8 cellular contexts compared by ENCODE assay signal in the genomic region with DNA sequence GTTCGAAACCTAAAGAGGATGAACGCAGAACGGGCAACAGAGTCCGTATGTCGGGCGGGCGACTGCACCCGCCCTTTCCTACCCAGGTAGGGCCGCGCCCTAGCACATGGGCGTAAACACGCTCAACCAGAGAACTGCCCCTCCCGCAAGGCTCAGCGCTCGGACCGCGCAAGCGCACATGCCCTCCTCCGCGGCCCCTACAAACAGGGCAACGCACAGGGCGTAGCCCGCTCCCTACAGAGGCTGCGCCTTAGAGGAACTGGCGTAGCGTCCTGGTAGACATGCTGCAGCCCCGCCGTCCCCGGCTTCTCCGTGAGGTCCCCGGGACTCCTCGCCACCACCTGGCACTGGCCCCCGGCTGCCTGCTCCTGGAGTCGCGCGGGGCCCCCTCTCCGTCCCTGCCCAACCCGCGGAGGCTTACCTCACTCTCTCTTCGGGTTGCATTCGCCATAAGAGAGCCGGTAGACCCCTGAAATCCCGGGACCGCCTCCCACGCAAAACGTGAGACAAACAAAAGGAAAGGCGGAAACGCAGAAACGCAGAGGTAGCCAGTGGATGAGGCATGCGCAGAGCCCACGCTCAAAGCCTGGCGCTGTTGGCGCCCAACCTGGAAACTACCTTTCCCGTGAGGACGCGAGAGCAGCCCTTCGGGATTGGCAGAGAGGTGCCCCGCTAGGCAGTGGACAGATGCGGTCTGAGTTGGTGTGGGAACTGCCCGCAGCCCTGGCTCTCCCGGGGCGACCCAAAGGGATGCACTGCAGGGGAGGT. TPM values are rescaled to one million over a fixed set of nuclear protein-coding genes. Genes with fewer than 3 reads are reported as not detected.
DNase-seq lines count a peak whose midpoint lies in the region; ATAC-seq and TF ChIP-seq lines count a peak whose summit lies in the region.

A gene (minus strand): TSS at position 518 of the 768 bp plus-strand sequence. CDS start 1,642 bp downstream, outside the sequence.

- H3K27ac Mint-ChIP-seq in activated T-cell treated with anti-CD3 and anti-CD28 coated beads, Interleukin-2, amount 50 U/mL, for 24 hours: peak within 1 kb of the TSS; percentile 98

- peak within 1 kb of the TSS; percentile 85 for H3K27ac ChIP-seq in muscle layer of colon (ENCODE audit: low read depth, low read length)

- peaks cover 36% of the 10 kb centered on the region for H3K4me1 Mint-ChIP-seq in activated T-cell treated with anti-CD3 and anti-CD28 coated beads, Interleukin-2, amount 50 U/mL, for 24 hours (ENCODE audit: low read depth)

- peak within 1 kb of the TSS; percentile 70 to 96 for H3K4me3 ChIP-seq in muscle layer of colon (ENCODE audit: low read depth in 1 of 2, low read length in 2 of 2)

- H3K27me3 Mint-ChIP-seq in activated T-cell treated with anti-CD3 and anti-CD28 coated beads, Interleukin-2, amount 50 U/mL, for 24 hours: no peaks in the 10 kb centered on the region

- H3K9me3 ChIP-seq in muscle layer of colon (ENCODE audit: low read length): no peaks in the 10 kb centered on the region

- ATAC-seq in GM21737 (IDR thresholded peaks at IDR 0.05; ENCODE audit: unreplicated experiment) (peak; percentile 92), esophagus mucosa (peak; percentile 99)

- H3K9ac ChIP-seq in muscle layer of colon (ENCODE audit: low read length): peak within 1 kb of the TSS; percentile 78

- no peaks in the 10 kb centered on the region for H3K9me3 Mint-ChIP-seq in activated T-cell treated with anti-CD3 and anti-CD28 coated beads, Interleukin-2, amount 50 U/mL, for 24 hours

- H3K4me3 Mint-ChIP-seq in activated T-cell treated with anti-CD3 and anti-CD28 coated beads, Interleukin-2, amount 50 U/mL, for 24 hours: peak within 1 kb of the TSS; percentile 92

- peaks cover 4% of the 10 kb centered on the region for H3K4me1 ChIP-seq in muscle layer of colon (ENCODE audit: insufficient read depth, low read length)

- DNase-seq in DMS79 (lab: John Stamatoyannopoulos, UW) (peak; percentile 75), KG1 (lab: John Stamatoyannopoulos, UW) (peak; percentile 89)
- peak; percentile 97 for DNase-seq in activated T-cell treated with anti-CD3 and anti-CD28 coated beads, Interleukin-2, amount 50 U/mL, for 24 hours
- DNase-seq in stimulated activated CD8-positive, alpha-beta memory T cell treated with anti-CD3 and anti-CD28 coated beads, Interleukin-7, amount 100 ng/mL, for 1 hour (ENCODE audit: low read depth in 2 of 2): peak; percentile 82 to 88

- H3K36me3 Mint-ChIP-seq in activated T-cell treated with anti-CD3 and anti-CD28 coated beads, Interleukin-2, amount 50 U/mL, for 24 hours (ENCODE audit: low read depth): peaks cover 43% of the 10 kb centered on the region

- H3K27me3 ChIP-seq in muscle layer of colon (ENCODE audit: control insufficient read depth in 1 of 2, insufficient read depth in 2 of 2, low read length in 2 of 2): no peaks in the 10 kb centered on the region

- no peaks in the 10 kb centered on the region for H3K36me3 ChIP-seq in muscle layer of colon (ENCODE audit: insufficient read depth, low read length)

TF ChIP-seq in PFSK-1, 5 proteins besides CTCF, POLR2A, EP300 and RAD21:
- TF ChIP-seq FOXP2 (optimal IDR thresholded peaks at IDR 0.05; ENCODE audit: borderline replicate concordance, extremely low read depth, extremely low read length, insufficient read depth) (peak; percentile 95), SIN3A (IDR thresholded peaks at IDR 0.05; ENCODE audit: borderline replicate concordance, insufficient read depth, low read length) (no peak), POLR2AphosphoS5 (IDR thresholded peaks at IDR 0.05; ENCODE audit: low read depth, low read length) (peak; percentile 77)

RNA-seq across cellular contexts. Expression of the gene that starts here (rescaled TPM):
- 2.9 TPM for polyA plus RNA-seq in PFSK-1 (2012; ENCODE audit: insufficient read length, low read depth)
- total RNA-seq in esophagus mucosa: 13.2 TPM

Comparison
In these comparisons a context has a peak if more than half of its experiments do, and no peak if none do; other contexts are left out.
1. Peak in every context shown above with its lines: DNase-seq, ATAC-seq, H3K4me3 ChIP-seq and H3K27ac ChIP-seq.